In the genomic region with DNA sequence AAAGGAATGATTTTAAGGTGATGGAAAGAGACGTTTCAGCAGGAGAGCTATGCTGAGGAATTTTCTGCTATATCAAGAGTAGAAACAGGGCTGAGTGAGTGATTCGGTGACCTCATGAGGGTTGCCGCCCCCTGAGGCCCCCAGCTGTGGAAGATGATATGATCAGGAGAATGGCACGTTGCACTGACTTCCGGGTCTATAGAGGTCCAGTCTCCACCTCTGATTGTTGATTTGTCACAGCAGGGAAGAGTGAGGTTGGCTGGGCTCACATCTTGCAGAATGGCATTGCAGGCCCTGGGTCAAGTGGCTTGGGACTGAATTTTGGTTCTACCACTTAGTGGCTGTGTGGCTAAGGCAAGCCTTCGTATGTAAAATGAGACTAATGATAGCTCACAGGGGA, we compare ENCODE assay signal across 16 cellular contexts.
"Had no signal": no experiment of that assay in that cellular context is flagged by ENCODE, and none has a peak within 500 bp of the region (broad histone marks: within the 10 kb centered on the region; RNA-seq: fewer than 3 reads in every experiment).

No MANE protein-coding gene starts in this region.

- H3K9me3 ChIP-seq: neutrophil, thyroid gland had no signal

- H3K4me1 ChIP-seq: heart left ventricle had no signal

- H3K27ac ChIP-seq: cardiac muscle cell, epithelial cell of prostate, neutrophil, thyroid gland had no signal

- DNase-seq: activated CD4-positive, alpha-beta memory T cell treated with anti-CD3 and anti-CD28 coated beads, Interleukin-2, amount 10 ng/mL, durations not matched to agents 7 days and 5 days; activated CD4-positive, alpha-beta T cell treated with anti-CD3 and anti-CD28 coated beads for 48 hours; activated CD4-positive, CD25-positive, alpha-beta regulatory T cell; activated CD8-positive, alpha-beta memory T cell treated with anti-CD3 and anti-CD28 coated beads, Interleukin-2, amount 10 ng/mL, durations not matched to agents 7 days and 5 days; foreskin melanocyte; kidney glomerular epithelial cell; retina; stimulated activated CD4-positive, alpha-beta T cell treated with anti-CD3 and anti-CD28 coated beads, Interleukin-1b, Interleukin-23, amount 100 ng/mL, for 48 hours; stimulated activated CD8-positive, alpha-beta memory T cell treated with anti-CD3 and anti-CD28 coated beads, Interleukin-4, amount 100 ng/mL, for 48 hours; stimulated activated naive CD4-positive, alpha-beta T cell; thyroid gland had no signal

- H3K4me3 ChIP-seq: cardiac muscle cell, heart left ventricle, thyroid gland had no signal

- H3K27me3 ChIP-seq: cardiac muscle cell, heart left ventricle, neutrophil, thyroid gland had no signal

- ATAC-seq: activated CD8-positive, alpha-beta memory T cell treated with anti-CD3 and anti-CD28 coated beads, Interleukin-2, amount 10 ng/mL, durations not matched to agents 7 days and 5 days; natural killer cell treated with Interleukin-12 subunit alpha and Interleukin-12 subunit beta and Interleukin-15 and Interleukin-18, amount 100 ng/mL, for 72 hours had no signal

- H3K36me3 ChIP-seq: cardiac muscle cell, heart left ventricle, neutrophil, thyroid gland had no signal
